22 cellular contexts compared by ENCODE assay signal in the genomic region with DNA sequence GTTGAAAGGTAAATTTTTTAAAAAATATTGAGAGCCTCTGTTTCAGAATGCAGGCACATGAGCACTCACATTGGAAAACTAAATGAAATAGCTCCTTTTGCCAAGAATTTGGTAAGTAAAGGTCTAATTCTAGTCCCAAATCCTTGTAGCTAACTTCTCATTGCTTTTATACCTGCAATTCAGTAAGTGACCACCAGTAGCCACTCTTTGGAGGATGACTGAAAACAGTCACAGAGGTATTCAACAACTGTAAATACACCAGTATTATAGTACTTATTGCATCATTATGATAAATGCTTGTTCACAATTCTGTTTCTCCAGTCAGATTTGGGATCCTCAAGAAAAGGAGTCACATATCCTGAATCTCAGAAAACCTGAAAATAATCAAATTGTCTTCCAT.
A peak's percentile ranks its signal among the peaks of the same experiment; 100 is the strongest.
DNase-seq lines count a peak whose midpoint lies in the region; ATAC-seq, FAIRE-seq and TF ChIP-seq lines count a peak whose summit lies in the region.
"Had no signal": no experiment of that assay in that cellular context is flagged by ENCODE, and none has a peak within 500 bp of the region (broad histone marks: within the 10 kb centered on the region; RNA-seq: fewer than 3 reads in every experiment).

No MANE protein-coding gene starts in this region.

- no peak overlapping the region for H2AK9ac ChIP-seq in IMR-90 (replicated peaks; ENCODE audit: low read depth, low read length, poor library complexity)

- H3K27me3 Mint-ChIP-seq in astrocyte (ENCODE audit: low read depth, unreplicated experiment) (peaks cover 6% of the 10 kb centered on the region), Caco-2 (ENCODE audit: insufficient read depth, unreplicated experiment) (no peaks in the 10 kb centered on the region)
- H3K27me3 Mint-ChIP-seq: activated CD4-positive, alpha-beta T cell treated with anti-CD3 and anti-CD28 coated beads, Interleukin-2, amount 10 ng/mL, durations not matched to agents 24 days and 14 days; naive B cell had no signal

- H3K36me3 ChIP-seq in BE2C (no peaks in the 10 kb centered on the region), IMR-90 (ENCODE audit: control insufficient read depth, insufficient read depth, low read length) (no peaks in the 10 kb centered on the region), astrocyte (ENCODE audit: insufficient read depth, low read length) (no peaks in the 10 kb centered on the region), kidney epithelial cell (ENCODE audit: control insufficient read depth, insufficient read depth, low read length) (no peaks in the 10 kb centered on the region), Caco-2 (ENCODE audit: control insufficient read depth, insufficient read depth, low read length) (no peaks in the 10 kb centered on the region)
- H3K36me3 ChIP-seq: ascending aorta, heart right ventricle, lower lobe of right lung, suprapubic skin had no signal

- H3K27ac Mint-ChIP-seq in astrocyte (ENCODE audit: unreplicated experiment), result no peak overlapping the region
- no peak overlapping the region for H3K27ac Mint-ChIP-seq in Caco-2 (ENCODE audit: unreplicated experiment)
- H3K27ac Mint-ChIP-seq: activated CD4-positive, alpha-beta T cell treated with anti-CD3 and anti-CD28 coated beads, Interleukin-2, amount 10 ng/mL, durations not matched to agents 24 days and 14 days; dendritic cell treated with granulocyte-macrophage colony-stimulating factor and Interleukin-4, amounts not matched to agents 40 ng/mL and 50 ng/mL, for 4 days; naive B cell had no signal

- no peak overlapping the region for H2BK15ac ChIP-seq in IMR-90 (ENCODE audit: low read depth, low read length)

- H3K18ac ChIP-seq in IMR-90 (ENCODE audit: low read depth, low read length), result no peak overlapping the region

- no peak for TF ChIP-seq POLR2A in IMR-90 (IDR thresholded peaks at IDR 0.05; ENCODE audit: low read depth, low read length)

- H3K14ac ChIP-seq in IMR-90 (replicated peaks; ENCODE audit: low read depth, low read length), result no peak overlapping the region

- no peaks in the 10 kb centered on the region for H3K79me1 ChIP-seq in IMR-90 (ENCODE audit: low read depth in 1 of 2, low read length in 2 of 2)

- no peak overlapping the region for H3K23ac ChIP-seq in IMR-90 (ENCODE audit: low read depth, low read length)

- no peak overlapping the region for H4K91ac ChIP-seq in IMR-90 (ENCODE audit: insufficient read depth, low read depth, low read length)

- CTCF ChIA-PET in IMR-90 (lab: Yijun Ruan, JAX) (interaction anchor here (0.5 kb wide), 1 partner anchor 341 kb away, joined by 3 read pairs; no protein-coding TSS in a partner anchor), Caco-2 (lab: Charles Lee) (no interaction called here)

- no peak overlapping the region for H2BK120ac ChIP-seq in IMR-90 (ENCODE audit: low read depth, low read length)

- H3K36me3 Mint-ChIP-seq in astrocyte (ENCODE audit: low read depth, unreplicated experiment) (no peaks in the 10 kb centered on the region), Caco-2 (ENCODE audit: insufficient read depth, unreplicated experiment) (no peaks in the 10 kb centered on the region)
- H3K36me3 Mint-ChIP-seq: naive B cell had no signal

- no peaks in the 10 kb centered on the region for H3K79me2 ChIP-seq in astrocyte (ENCODE audit: insufficient read depth, low read length)

- H4K20me1 ChIP-seq in IMR-90 (ENCODE audit: insufficient read depth, low read length) (no peaks in the 10 kb centered on the region), astrocyte (ENCODE audit: insufficient read depth, low read length) (no peaks in the 10 kb centered on the region)

- H4K8ac ChIP-seq in IMR-90 (ENCODE audit: low read depth in 2 of 2, low read length in 2 of 2), result no peak overlapping the region

- no peak for FAIRE-seq in astrocyte (lab: Jason Lieb, UNC)

- no peak overlapping the region for H3K9ac ChIP-seq in IMR-90 (ENCODE audit: low read depth, low read length)
- H3K9ac ChIP-seq in astrocyte (ENCODE audit: low read length), result no peak overlapping the region

- H3K4me3 Mint-ChIP-seq in astrocyte (ENCODE audit: unreplicated experiment), result no peak overlapping the region
- H3K4me3 Mint-ChIP-seq in Caco-2 (ENCODE audit: unreplicated experiment), result no peak overlapping the region
- H3K4me3 Mint-ChIP-seq: activated CD4-positive, alpha-beta T cell treated with anti-CD3 and anti-CD28 coated beads, Interleukin-2, amount 10 ng/mL, durations not matched to agents 24 days and 14 days; dendritic cell treated with granulocyte-macrophage colony-stimulating factor and Interleukin-4, amounts not matched to agents 40 ng/mL and 50 ng/mL, for 4 days; naive B cell had no signal

- ATAC-seq in IMR-90 (ENCODE audit: low read depth), result no peak
- ATAC-seq: heart right ventricle, lower lobe of right lung, Panc1 had no signal

- H2AFZ ChIP-seq in IMR-90 (replicated peaks; ENCODE audit: low read length, poor library complexity), result no peak overlapping the region
- no peak overlapping the region for H2AFZ ChIP-seq in astrocyte (ENCODE audit: low read depth, low read length)

- H3K9me3 ChIP-seq in BE2C, result no peaks in the 10 kb centered on the region
- H3K9me3 ChIP-seq in IMR-90 (ENCODE audit: control insufficient read depth, insufficient read depth, low read length), result 0 out of 2 replicates have a peak, but pooled peaks cover 1% of the 10 kb centered on the region
- no peaks in the 10 kb centered on the region for H3K9me3 ChIP-seq in astrocyte (ENCODE audit: insufficient read depth, low read depth, low read length)
- H3K9me3 ChIP-seq in Caco-2, result peaks cover 8% of the 10 kb centered on the region
- H3K9me3 ChIP-seq: ascending aorta, lower lobe of right lung had no signal

- no peaks in the 10 kb centered on the region for H3K9me1 ChIP-seq in IMR-90 (ENCODE audit: insufficient read depth, low read length)

- H3K27me3 ChIP-seq in BE2C (no peaks in the 10 kb centered on the region), IMR-90 (ENCODE audit: control insufficient read depth, insufficient read depth, low read length) (peaks cover 8% of the 10 kb centered on the region), astrocyte (ENCODE audit: insufficient read depth, low read length) (no peaks in the 10 kb centered on the region), kidney epithelial cell (ENCODE audit: control insufficient read depth, insufficient read depth, low read length) (no peaks in the 10 kb centered on the region), Caco-2 (replicated peaks; ENCODE audit: control insufficient read depth, insufficient read depth, low read length) (no peaks in the 10 kb centered on the region)
- H3K27me3 ChIP-seq: ascending aorta, heart right ventricle had no signal

- no peak overlapping the region for H3K4ac ChIP-seq in IMR-90 (ENCODE audit: low read depth, low read length)

- H3K56ac ChIP-seq in IMR-90 (ENCODE audit: extremely low read depth, insufficient read depth, low read length), result no peak overlapping the region

- no peak for TF ChIP-seq RAD21 in IMR-90 (IDR thresholded peaks at IDR 0.05; ENCODE audit: low read length)

- in situ Hi-C loops in IMR-90 (cut with MboI; ENCODE audit: low sequenced_read_pairs), result no loop called here

- BruUV-seq in IMR-90 (replicated peaks; lab: Mats Ljungman, UMichigan) (no TSS peak), Caco-2 (replicated peaks; lab: Mats Ljungman, UMichigan) (no TSS peak)

- dilution Hi-C loops in IMR-90 (cut with HindIII; ENCODE audit: low sequenced_read_pairs, unreplicated experiment), result no loop called here

- H4K5ac ChIP-seq in IMR-90 (ENCODE audit: low read depth, low read length), result no peak overlapping the region

- no peak overlapping the region for H3K4me2 ChIP-seq in IMR-90 (ENCODE audit: low read depth, low read length)
- no peak overlapping the region for H3K4me2 ChIP-seq in astrocyte (ENCODE audit: low read length)

- DNase-seq in BE2C (no peak), IMR-90 (no peak), astrocyte (ENCODE audit: low read depth) (no peak), kidney epithelial cell (ENCODE audit: low read depth) (no peak), Caco-2 (no peak), KG1 (lab: John Stamatoyannopoulos, UW) (no peak), NCI-H1105 (lab: John Stamatoyannopoulos, UW) (no peak)
- DNase-seq: activated CD4-positive, alpha-beta T cell treated with anti-CD3 and anti-CD28 coated beads, Interleukin-2, amount 10 ng/mL, durations not matched to agents 24 days and 14 days; activated naive CD4-positive, alpha-beta T cell treated with Interleukin-2 at 50 U/mL for 16 hours; DMS153; heart right ventricle; lower lobe of right lung; naive B cell; NCI-H1105 treated with DMSO at 0.1 percent for 48 hours; posterior cingulate gyrus; stimulated activated CD4-positive, alpha-beta T cell treated with anti-CD3 and anti-CD28 coated beads, Interleukin-4, amount 100 ng/mL, for 4 hours had no signal

- H2BK20ac ChIP-seq in IMR-90 (ENCODE audit: low read depth, low read length), result no peak overlapping the region

- no peak overlapping the region for H2AK5ac ChIP-seq in IMR-90 (ENCODE audit: low read depth, low read length)

- TF ChIP-seq CTCF in BE2C (IDR thresholded peaks at IDR 0.05; ENCODE audit: low read depth, low read length), result peak; percentile 46
- TF ChIP-seq CTCF in IMR-90 (conservative IDR thresholded peaks at IDR 0.05; ENCODE audit: low read depth, low read length), result no peak
- TF ChIP-seq CTCF in astrocyte (IDR thresholded peaks at IDR 0.05; ENCODE audit: insufficient read depth, low read depth, low read length), result peak; percentile 19
- TF ChIP-seq CTCF in kidney epithelial cell (IDR thresholded peaks at IDR 0.05; ENCODE audit: insufficient read depth, low read length, poor library complexity, severe bottlenecking), result peak; percentile 9
- TF ChIP-seq CTCF in Caco-2 (IDR thresholded peaks at IDR 0.05; ENCODE audit: insufficient read depth in 1 of 2, low read depth in 1 of 2, low read length in 1 of 2, severe bottlenecking in 1 of 2, unreplicated experiment in 1 of 2), result no peak

- H3K27ac ChIP-seq in IMR-90 (ENCODE audit: insufficient read depth, low read length), result no peak overlapping the region
- no peak overlapping the region for H3K27ac ChIP-seq in astrocyte (ENCODE audit: low read depth, low read length)
- H3K27ac ChIP-seq: ascending aorta, heart right ventricle, lower lobe of right lung, SK-N-MC, skin epidermis, suprapubic skin had no signal

- H3K4me3 ChIP-seq in BE2C (ENCODE audit: low read depth, low read length) (no peak overlapping the region), IMR-90 (ENCODE audit: insufficient read depth, low read depth, low read length) (no peak overlapping the region), astrocyte (ENCODE audit: insufficient read depth, low read depth, low read length) (no peak overlapping the region), kidney epithelial cell (ENCODE audit: low read depth, low read length) (no peak overlapping the region), Caco-2 (ENCODE audit: low read depth, low read length) (no peak overlapping the region)
- H3K4me3 ChIP-seq: ascending aorta, heart right ventricle, lower lobe of right lung, SK-N-MC, skin epidermis, suprapubic skin had no signal

- no peaks in the 10 kb centered on the region for H3K4me1 Mint-ChIP-seq in astrocyte (ENCODE audit: low read depth, unreplicated experiment)
- no peaks in the 10 kb centered on the region for H3K4me1 Mint-ChIP-seq in Caco-2 (ENCODE audit: low read depth, unreplicated experiment)
- H3K4me1 Mint-ChIP-seq: activated CD4-positive, alpha-beta T cell treated with anti-CD3 and anti-CD28 coated beads, Interleukin-2, amount 10 ng/mL, durations not matched to agents 24 days and 14 days; naive B cell had no signal

- POLR2A ChIA-PET in IMR-90 (lab: Charles Lee; ENCODE audit: unreplicated experiment) (no interaction called here), Caco-2 (lab: Charles Lee) (no interaction called here)

- intact Hi-C loops in IMR-90 (cut with micrococcal nuclease), result no loop called here
- intact Hi-C loops in Caco-2 (cut with micrococcal nuclease; ENCODE audit: unreplicated experiment), result no loop called here

- H3K9me3 Mint-ChIP-seq in astrocyte (ENCODE audit: unreplicated experiment), result peaks cover 4% of the 10 kb centered on the region
- peaks cover 17% of the 10 kb centered on the region for H3K9me3 Mint-ChIP-seq in Caco-2 (ENCODE audit: unreplicated experiment)
- H3K9me3 Mint-ChIP-seq: dendritic cell treated with granulocyte-macrophage colony-stimulating factor and Interleukin-4, amounts not matched to agents 40 ng/mL and 50 ng/mL, for 4 days had no signal

- H3K4me1 ChIP-seq in BE2C (0 out of 2 replicates have a peak, but pooled peaks cover 3% of the 10 kb centered on the region), IMR-90 (ENCODE audit: control insufficient read depth, insufficient read depth, low read length) (no peaks in the 10 kb centered on the region), astrocyte (ENCODE audit: insufficient read depth, low read length) (no peaks in the 10 kb centered on the region), Caco-2 (no peaks in the 10 kb centered on the region)
- H3K4me1 ChIP-seq: ascending aorta, lower lobe of right lung, suprapubic skin had no signal

- no peak overlapping the region for H2BK5ac ChIP-seq in IMR-90 (ENCODE audit: low read depth, low read length, poor library complexity, severe bottlenecking)

Comparison
In these comparisons a context has a peak if more than half of its experiments do, and no peak if none do; other contexts are left out.
1. CTCF ChIP-seq: peak in BE2C (single experiment), astrocyte (single experiment) and kidney epithelial cell (single experiment); none in IMR-90 (single experiment) and Caco-2 (0 of 2).